25 cellular contexts compared by ENCODE assay signal in genomic region chr12:34302131-34302885, GRCh38.
"Had no signal": no experiment of that assay in that cellular context is flagged by ENCODE, and none has a peak within 500 bp of the region (broad histone marks: within the 10 kb centered on the region; RNA-seq: fewer than 3 reads in every experiment).

No MANE protein-coding gene starts in this region.

- FAIRE-seq: astrocyte, colon, islet of Langerhans had no signal

- DNase-seq: activated CD4-positive, alpha-beta T cell treated with anti-CD3 and anti-CD28 coated beads for 36 hours; activated CD4-positive, alpha-beta T cell treated with anti-CD3 and anti-CD28 coated beads, Interleukin-2, amount 50 U/mL, for 4 hours; activated CD4-positive, CD25-positive, alpha-beta regulatory T cell; activated naive CD4-positive, alpha-beta T cell treated with anti-CD3 and anti-CD28 coated beads for 36 hours; activated naive CD8-positive, alpha-beta T cell treated with anti-CD3 and anti-CD28 coated beads, Interleukin-2, amount 10 ng/mL, durations not matched to agents 7 days and 5 days; activated T-cell treated with anti-CD3 and anti-CD28 coated beads for 4 hours; activated T-cell treated with anti-CD3 and anti-CD28 coated beads, Interleukin-2, amount 50 U/mL, for 72 hours; brain microvascular endothelial cell; central memory CD4-positive, alpha-beta T cell; dermis blood vessel endothelial cell; effector CD4-positive, alpha-beta T cell; esophagus squamous epithelium; foreskin melanocyte; nephron progenitor cell; ovary; retina; stimulated activated naive CD4-positive, alpha-beta T cell had no signal

- H3K4me3 ChIP-seq: esophagus squamous epithelium, mucosa of descending colon, ovary, prostate gland, SK-N-MC, tibial nerve had no signal

- H3K9me3 ChIP-seq: prostate gland had no signal

- ATAC-seq: activated CD4-positive, alpha-beta T cell treated with anti-CD3 and anti-CD28 coated beads for 36 hours; activated T-cell treated with anti-CD3 and anti-CD28 coated beads, Interleukin-2, amount 50 U/mL, for 72 hours; mucosa of descending colon had no signal

- H3K27me3 ChIP-seq: brain microvascular endothelial cell, esophagus squamous epithelium, ovary, tibial nerve had no signal

- H3K4me1 ChIP-seq: esophagus squamous epithelium, prostate gland, tibial nerve had no signal

- H3K27ac ChIP-seq: brain microvascular endothelial cell, epithelial cell of prostate, esophagus squamous epithelium, ovary, prostate gland, SK-N-MC, tibial nerve had no signal

- H3K36me3 ChIP-seq: brain microvascular endothelial cell, esophagus squamous epithelium, ovary, prostate gland, tibial nerve had no signal
